Comparison of ENCODE assay signal across 14 cellular contexts in genomic region chr10:96902117-96902516, GRCh38.
"Had no signal": no experiment of that assay in that cellular context is flagged by ENCODE, and none has a peak within 500 bp of the region (broad histone marks: within the 10 kb centered on the region; RNA-seq: fewer than 3 reads in every experiment).

No MANE protein-coding gene starts in this region.

- H3K27me3 ChIP-seq: right lobe of liver, spleen had no signal

- H3K4me3 ChIP-seq: right lobe of liver, spleen had no signal

- H3K36me3 ChIP-seq: right lobe of liver, spleen had no signal

- H3K4me1 Mint-ChIP-seq: nephron had no signal

- H3K4me3 Mint-ChIP-seq: activated naive CD4-positive, alpha-beta T cell treated with anti-CD3 and anti-CD28 coated beads for 36 hours; endodermal cell; nephron; T-helper 2 cell treated with Interferon-gamma antibody and Interleukin-4, amounts not matched to agents 5 μg/mL and 100 μg/mL, for 36 hours had no signal

- DNase-seq: activated CD4-positive, alpha-beta T cell treated with anti-CD3 and anti-CD28 coated beads, Interleukin-2, amount 50 U/mL, for 4 hours; activated CD4-positive, CD25-positive, alpha-beta regulatory T cell treated with anti-CD3 and anti-CD28 coated beads, Interleukin-2, amount 50 U/mL, for 72 hours; activated naive CD4-positive, alpha-beta T cell treated with anti-CD3 and anti-CD28 coated beads for 36 hours; activated T-cell treated with anti-CD3 and anti-CD28 coated beads, Interleukin-2, amount 50 U/mL, for 1 hour; endodermal cell; kidney; left ventricle myocardium superior; mesenchymal stem cell; right lobe of liver; spleen; SW 1271 had no signal

- H3K27ac ChIP-seq: right lobe of liver had no signal

- H3K9me3 Mint-ChIP-seq: activated T-helper 2 cell treated with anti-CD3 and anti-CD28 coated beads, Interferon-gamma antibody, Interleukin-2, Interleukin-4, amounts not matched to agents 10 μg/mL and 5 μg/mL and 100 μg/mL, durations not matched to agents 14 hours and 24 hours and 36 hours; endodermal cell; T-helper 2 cell treated with Interferon-gamma antibody and Interleukin-4, amounts not matched to agents 5 μg/mL and 100 μg/mL, for 36 hours had no signal

- H3K27ac Mint-ChIP-seq: activated naive CD4-positive, alpha-beta T cell treated with anti-CD3 and anti-CD28 coated beads for 36 hours; activated T-helper 2 cell treated with anti-CD3 and anti-CD28 coated beads, Interferon-gamma antibody, Interleukin-2, Interleukin-4, amounts not matched to agents 10 μg/mL and 5 μg/mL and 100 μg/mL, durations not matched to agents 14 hours and 24 hours and 36 hours; endodermal cell; T-helper 2 cell treated with Interferon-gamma antibody and Interleukin-4, amounts not matched to agents 5 μg/mL and 100 μg/mL, for 36 hours had no signal

- H3K9me3 ChIP-seq: right lobe of liver, spleen had no signal
